Comparison of ENCODE assay signal across 11 cellular contexts in the genomic region with DNA sequence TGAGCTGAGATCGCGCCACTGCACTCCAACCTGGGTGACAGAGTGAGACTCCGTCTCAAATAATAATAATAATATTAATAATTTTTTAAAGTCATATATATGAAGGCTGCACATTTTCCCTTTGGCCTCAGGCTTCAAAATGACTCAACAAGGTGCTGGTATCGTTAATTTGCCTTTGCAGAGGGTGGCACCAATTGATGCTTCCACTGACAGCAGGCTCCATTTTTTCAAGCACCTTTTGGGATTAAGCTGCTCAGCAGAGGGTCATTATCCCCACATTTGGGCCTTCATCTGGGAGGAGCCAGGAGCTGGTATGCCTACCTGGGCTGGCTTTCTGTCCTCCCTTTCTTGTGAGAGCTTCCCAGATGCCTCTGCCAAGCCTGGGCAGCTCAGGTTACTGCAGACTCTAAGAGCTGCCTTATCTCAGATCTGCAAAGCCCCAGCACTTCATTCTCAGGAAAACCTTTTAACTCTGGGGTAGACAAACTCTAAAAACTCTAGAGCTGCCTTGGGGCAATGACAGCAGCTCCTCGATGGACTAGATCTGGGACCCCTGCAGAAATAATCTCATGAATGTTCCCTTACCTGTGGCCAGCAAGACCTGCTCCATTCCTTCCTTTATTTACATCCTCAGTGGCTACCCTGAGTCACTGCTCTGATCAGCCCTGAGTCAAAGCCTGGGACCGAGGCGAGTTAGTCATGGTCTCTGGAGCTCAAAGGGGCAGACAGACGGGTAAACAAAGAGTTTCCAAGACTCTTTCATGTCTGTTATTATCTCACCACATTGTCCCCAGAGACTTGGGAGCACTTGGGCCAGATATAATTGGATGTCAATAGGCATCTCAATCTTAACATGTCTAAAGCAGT.
DNase-seq lines count a peak whose midpoint lies in the region; ATAC-seq, FAIRE-seq and TF ChIP-seq lines count a peak whose summit lies in the region.
"Had no signal": no experiment of that assay in that cellular context is flagged by ENCODE, and none has a peak within 500 bp of the region (broad histone marks: within the 10 kb centered on the region; RNA-seq: fewer than 3 reads in every experiment).

No MANE protein-coding gene starts in this region.

- no peak for TF ChIP-seq RAD21 in H1 (IDR thresholded peaks at IDR 0.05 in 1 of 2, conservative IDR thresholded peaks at IDR 0.05 in 1 of 2; ENCODE audit: low read depth in 2 of 2, low read length in 2 of 2)

- peaks cover 54 to 67% of the 10 kb centered on the region in 2 donors for H3K27me3 Mint-ChIP-seq in effector memory CD8-positive, alpha-beta T cell

- H2BK15ac ChIP-seq in H1 (ENCODE audit: low read length), result no peak overlapping the region

- DNase-seq in SIG-M5 treated with dmso at 0.1 percent for 504 hours (lab: John Stamatoyannopoulos, UW; ENCODE audit: unreplicated experiment), result peak; percentile 61
- DNase-seq in SIG-M5 (lab: John Stamatoyannopoulos, UW), result no peak
- peak; percentile 48 for DNase-seq in NCI-H510A (lab: John Stamatoyannopoulos, UW)
- DNase-seq in H1 (ENCODE audit: low read depth in 1 of 2, low spot score in 2 of 2), result no peak
- DNase-seq in smooth muscle cell (lab: John Stamatoyannopoulos, UW; ENCODE audit: unreplicated experiment), result no peak
- no peak for DNase-seq in effector memory CD8-positive, alpha-beta T cell
- DNase-seq in head of caudate nucleus, result no peak
- DNase-seq: T-helper 2 cell had no signal

- H3K9me3 ChIP-seq in H1 (ENCODE audit: insufficient read depth in 2 of 2, low read depth in 1 of 2, low read length in 1 of 2), result no peaks in the 10 kb centered on the region
- no peaks in the 10 kb centered on the region for H3K9me3 ChIP-seq in smooth muscle cell (replicated peaks; ENCODE audit: low read depth)

- H3K4me2 ChIP-seq in H1 (ENCODE audit: insufficient read depth in 1 of 2, low read depth in 2 of 2, low read length in 2 of 2) (peak overlapping the region; percentile 4 to 30; a peak in 2 of 4 replicates), smooth muscle cell (peak overlapping the region; percentile 78)

- ATAC-seq in effector memory CD8-positive, alpha-beta T cell (replicated peaks), result no peak
- ATAC-seq in HG02870 (IDR thresholded peaks at IDR 0.05; ENCODE audit: unreplicated experiment), result no peak

- H3K79me1 ChIP-seq in H1 (ENCODE audit: low read depth, low read length), result no peaks in the 10 kb centered on the region

- CTCF ChIA-PET in H1 (lab: Charles Lee; ENCODE audit: partially characterized antibody), result interaction anchor here (0.6 to 1.3 kb wide), 8 partner anchors 8 to 1349 kb away, joined by 3 to 4 read pairs (median 3); no protein-coding TSS in a partner anchor

- H4K20me1 ChIP-seq in H1 (replicated peaks in 1 of 2; ENCODE audit: control insufficient read depth in 1 of 2, insufficient read depth in 2 of 2, low read length in 2 of 2) (no peaks in the 10 kb centered on the region), smooth muscle cell (ENCODE audit: low read depth) (no peaks in the 10 kb centered on the region)

- H3K79me2 ChIP-seq in H1 (ENCODE audit: control insufficient read depth in 1 of 2, insufficient read depth in 2 of 2, low read length in 2 of 2) (no peaks in the 10 kb centered on the region), smooth muscle cell (ENCODE audit: low read depth) (no peaks in the 10 kb centered on the region)

- H3K9me3 Mint-ChIP-seq in effector memory CD8-positive, alpha-beta T cell, result no peaks in the 10 kb centered on the region
- H3K9me3 Mint-ChIP-seq: dendritic cell treated with granulocyte-macrophage colony-stimulating factor and Interleukin-4, amounts not matched to agents 40 ng/mL and 50 ng/mL, for 4 days had no signal

- H3K4ac ChIP-seq in H1 (replicated peaks; ENCODE audit: insufficient read length, low read depth, low read length), result no peak overlapping the region

- POLR2A ChIA-PET in H1 (lab: Charles Lee; ENCODE audit: partially characterized antibody), result no interaction called here

- no peak overlapping the region for H3K14ac ChIP-seq in H1 (ENCODE audit: insufficient read length)

- H3K36me3 ChIP-seq in H1 (ENCODE audit: control insufficient read depth in 2 of 4, insufficient read depth in 4 of 4, low read length in 3 of 4) (no peaks in the 10 kb centered on the region), smooth muscle cell (ENCODE audit: low read depth) (no peaks in the 10 kb centered on the region)

- H3K23me2 ChIP-seq in H1 (ENCODE audit: low read depth, low read length), result no peaks in the 10 kb centered on the region

- H3F3A ChIP-seq in smooth muscle cell (ENCODE audit: low read depth), result peaks cover 4% of the 10 kb centered on the region

- no peak for TF ChIP-seq POLR2A in H1 (IDR thresholded peaks at IDR 0.05; ENCODE audit: control extremely low read depth in 1 of 2, low read depth in 2 of 2, low read length in 2 of 2)

- no peak overlapping the region for H2BK120ac ChIP-seq in H1 (replicated peaks; ENCODE audit: low read depth, low read length)

- H3K18ac ChIP-seq in H1 (ENCODE audit: extremely low read depth, low read length), result no peak overlapping the region

- H3K9ac ChIP-seq in H1 (replicated peaks in 1 of 4; ENCODE audit: extremely low read depth in 1 of 4, low read depth in 3 of 4, low read length in 3 of 4) (no peak overlapping the region), smooth muscle cell (ENCODE audit: low read depth) (peak overlapping the region; percentile 77)

- no peak overlapping the region for H3K4me3 Mint-ChIP-seq in effector memory CD8-positive, alpha-beta T cell
- H3K4me3 Mint-ChIP-seq: CD14-positive monocyte; dendritic cell treated with granulocyte-macrophage colony-stimulating factor and Interleukin-4, amounts not matched to agents 40 ng/mL and 50 ng/mL, for 4 days had no signal

- intact Hi-C loops in head of caudate nucleus (cut with DNase I), result no loop called here

- H2BK12ac ChIP-seq in H1 (ENCODE audit: low read depth, low read length), result no peak overlapping the region

- H3K4me1 ChIP-seq in H1 (replicated peaks in 1 of 4; ENCODE audit: control insufficient read depth in 3 of 4, insufficient read depth in 4 of 4, low read length in 3 of 4) (peaks cover 0 to 13% (median 1%) of the 10 kb centered on the region in 4 experiments; a peak in 4 of 7 replicates), smooth muscle cell (ENCODE audit: low read depth) (peaks cover 14% of the 10 kb centered on the region)

- no peak overlapping the region for H3K23ac ChIP-seq in H1 (ENCODE audit: insufficient read length)

- no peaks in the 10 kb centered on the region for H3K36me3 Mint-ChIP-seq in effector memory CD8-positive, alpha-beta T cell (ENCODE audit: insufficient read depth)
- H3K36me3 Mint-ChIP-seq: CD14-positive monocyte had no signal

- peak overlapping the region; percentile 7; the same call in 1 of the 2 replicates for H4K8ac ChIP-seq in H1 (ENCODE audit: extremely low read depth, insufficient read depth, low read length)

- no peak overlapping the region for H2AK5ac ChIP-seq in H1 (ENCODE audit: low read depth, low read length)

- H3K27me3 ChIP-seq in H1 (replicated peaks in 1 of 4; ENCODE audit: control insufficient read depth in 3 of 4, extremely low read depth in 1 of 4, insufficient read depth in 3 of 4, low read length in 3 of 4), result peaks cover 0 to 3% (median 0%) of the 10 kb centered on the region in 4 experiments; a peak in 3 of 7 replicates
- peaks cover 7% of the 10 kb centered on the region for H3K27me3 ChIP-seq in smooth muscle cell (ENCODE audit: low read depth)

- WGBS in H1 (ENCODE audit: extremely low coverage in 1 of 2, insufficient coverage in 1 of 2, insufficient read length in 1 of 2, insufficient replicate concordance in 2 of 2, low coverage in 1 of 2, low lambda C conversion rate in 2 of 2, missing lambda C conversion rate in 1 of 2), 2 experiments, result 79% methylated on average over 8 of the region's 8 CpGs; no CpG with 5 or more reads in 1 of the 2 experiments
- WGBS in smooth muscle cell (ENCODE audit: low lambda C conversion rate), result 42% methylated on average over 8 of the region's 8 CpGs

- no peak overlapping the region for H2BK20ac ChIP-seq in H1 (ENCODE audit: low read length)

- H2BK5ac ChIP-seq in H1 (ENCODE audit: low read depth, low read length), result no peak overlapping the region

- no peak overlapping the region for H3K27ac Mint-ChIP-seq in effector memory CD8-positive, alpha-beta T cell
- H3K27ac Mint-ChIP-seq: CD14-positive monocyte; dendritic cell treated with granulocyte-macrophage colony-stimulating factor and Interleukin-4, amounts not matched to agents 40 ng/mL and 50 ng/mL, for 4 days had no signal

- no peak for FAIRE-seq in H1 (lab: Jason Lieb, UNC)

- no peaks in the 10 kb centered on the region for H3K4me1 Mint-ChIP-seq in effector memory CD8-positive, alpha-beta T cell (ENCODE audit: low read depth in 2 of 2)
- H3K4me1 Mint-ChIP-seq: CD14-positive monocyte had no signal

- TF ChIP-seq CTCF in H1 (IDR thresholded peaks at IDR 0.05; ENCODE audit: control extremely low read depth in 1 of 3, insufficient read depth in 1 of 3, low read depth in 1 of 3, low read length in 3 of 3) (no peak), smooth muscle cell (IDR thresholded peaks at IDR 0.05; ENCODE audit: borderline replicate concordance, insufficient read depth, poor library complexity, severe bottlenecking) (no peak)

- H3K4me3 ChIP-seq in H1 (ENCODE audit: extremely low read depth in 1 of 4, insufficient read depth in 2 of 4, low read depth in 3 of 4, low read length in 4 of 4) (no peak overlapping the region), smooth muscle cell (no peak overlapping the region)

- H4K91ac ChIP-seq in H1 (replicated peaks; ENCODE audit: insufficient read length, low read length), result no peak overlapping the region

- H3K56ac ChIP-seq in H1 (replicated peaks; ENCODE audit: insufficient read length, low read depth, low read length), result no peak overlapping the region

- peak overlapping the region; percentile 5; the same call in 1 of the 2 replicates for H2AFZ ChIP-seq in H1 (ENCODE audit: low read length)
- H2AFZ ChIP-seq in smooth muscle cell (ENCODE audit: low read depth), result no peak overlapping the region

- H4K5ac ChIP-seq in H1 (ENCODE audit: insufficient read length, low read depth, low read length), result no peak overlapping the region

- no peak for TF ChIP-seq EP300 in H1 (IDR thresholded peaks at IDR 0.05; ENCODE audit: borderline replicate concordance in 1 of 2, low read depth in 2 of 2, low read length in 2 of 2)

- H3K27ac ChIP-seq in H1 (ENCODE audit: low read depth, low read length) (no peak overlapping the region), smooth muscle cell (ENCODE audit: low read depth) (peak overlapping the region; percentile 95)

TF ChIP-seq in H1, 55 proteins besides CTCF, POLR2A, EP300 and RAD21 (continues in another document):
- TF ChIP-seq CHD1 (IDR thresholded peaks at IDR 0.05; ENCODE audit: low read depth, low read length) (no peak), ASH2L (IDR thresholded peaks at IDR 0.05; ENCODE audit: low read length) (peak; percentile 36), MAFK (IDR thresholded peaks at IDR 0.05; ENCODE audit: low read depth, low read length) (no peak), TEAD4 (IDR thresholded peaks at IDR 0.05; ENCODE audit: low read depth, low read length) (no peak), RBBP5 (IDR thresholded peaks at IDR 0.05; ENCODE audit: borderline replicate concordance, low read depth, low read length) (peak; percentile 52; the same call in 1 of the 2 replicates), BACH1 (IDR thresholded peaks at IDR 0.05; ENCODE audit: low read length) (no peak), SIRT6 (IDR thresholded peaks at IDR 0.05; ENCODE audit: low read length) (no peak), POU5F1 (IDR thresholded peaks at IDR 0.05; ENCODE audit: low read depth, low read length) (no peak)

Comparison
In these comparisons a context has a peak if more than half of its experiments do, and no peak if none do; other contexts are left out.
1. DNase-seq: peak in SIG-M5 treated with dmso at 0.1 percent for 504 hours (single experiment) and NCI-H510A (single experiment); none in SIG-M5 (single experiment), H1 (0 of 2), smooth muscle cell (single experiment), effector memory CD8-positive, alpha-beta T cell (0 of 3) and head of caudate nucleus (0 of 42).